Comparison of ENCODE assay signal across 17 cellular contexts in the genomic region with DNA sequence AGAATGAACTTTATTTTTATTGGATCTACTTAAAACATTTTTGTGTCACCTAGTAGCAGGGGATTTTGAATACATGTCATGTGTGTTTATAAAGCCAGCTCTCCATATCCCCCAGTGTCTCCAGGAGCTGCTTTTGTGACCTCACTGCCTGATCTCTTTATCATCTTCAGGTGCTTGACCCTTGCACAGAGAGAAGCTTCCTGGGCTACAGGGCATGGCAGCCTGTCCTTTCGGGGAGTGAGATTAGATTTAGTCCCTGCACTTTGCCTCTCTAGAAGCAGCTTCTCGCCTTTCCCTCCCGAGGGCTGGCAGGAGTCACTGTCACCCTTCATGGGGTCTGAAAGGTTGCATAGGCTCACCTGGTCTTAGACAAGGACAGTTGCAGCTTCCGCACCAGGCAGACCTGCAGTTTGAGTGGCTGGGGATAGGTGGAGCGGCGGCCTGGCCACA. TPM values are rescaled to one million over a fixed set of nuclear protein-coding genes. Genes with fewer than 3 reads are reported as not detected.
DNase-seq lines count a peak whose midpoint lies in the region; ATAC-seq, FAIRE-seq and TF ChIP-seq lines count a peak whose summit lies in the region.
"Had no signal": no experiment of that assay in that cellular context is flagged by ENCODE, and none has a peak within 500 bp of the region (broad histone marks: within the 10 kb centered on the region; RNA-seq: fewer than 3 reads in every experiment).

No MANE protein-coding gene starts in this region.

- peak overlapping the region; percentile 34 for H3K4me2 ChIP-seq in HepG2 (ENCODE audit: low read depth, low read length)
- H3K4me2 ChIP-seq in mesenchymal stem cell (ENCODE audit: low read length, poor library complexity, severe bottlenecking) = no peak overlapping the region

- TF ChIP-seq POLR2A in HepG2 (IDR thresholded peaks at IDR 0.05; ENCODE audit: insufficient read depth in 1 of 2, low read depth in 2 of 2, low read length in 2 of 2) (0 out of 4 replicates have a peak, but pooled peaks of 1 of the 2 experiments have one; percentile 25), right lobe of liver (IDR thresholded peaks at IDR 0.05) (no peak), upper lobe of left lung (IDR thresholded peaks at IDR 0.05) (no peak)

- POLR2A ChIA-PET in HepG2 (lab: Yijun Ruan, JAX) = interaction anchor here (0.7 to 2.2 kb wide), 19 partner anchors 11 to 463 kb away, joined by 3 to 40 read pairs (median 5); a partner anchor contains a TSS

- no peak overlapping the region for H3K9ac ChIP-seq in HepG2 (ENCODE audit: insufficient read depth, low read depth, low read length)
- no peak overlapping the region for H3K9ac ChIP-seq in mesenchymal stem cell (ENCODE audit: low read length)

- peaks cover 26% of the 10 kb centered on the region for H4K20me1 ChIP-seq in HepG2 (ENCODE audit: insufficient read depth, low read length)

- H2AFZ ChIP-seq in HepG2 (ENCODE audit: low read length) (no peak overlapping the region), mesenchymal stem cell (ENCODE audit: low read depth, low read length) (no peak overlapping the region)

- peak overlapping the region; percentile 10 for H3K27ac Mint-ChIP-seq in activated naive CD8-positive, alpha-beta T cell treated with anti-CD3 and anti-CD28 coated beads for 36 hours

- H3K27me3 Mint-ChIP-seq in activated naive CD8-positive, alpha-beta T cell treated with anti-CD3 and anti-CD28 coated beads for 36 hours = no peaks in the 10 kb centered on the region

- H2BK12ac ChIP-seq in mesenchymal stem cell (ENCODE audit: low read length in 2 of 2) = peak overlapping the region in 1 of 2 experiments; percentile 51

- DNase-seq in HepG2 (ENCODE audit: low spot score) = no peak
- DNase-seq in right lobe of liver = no peak
- DNase-seq in activated naive CD8-positive, alpha-beta T cell treated with anti-CD3 and anti-CD28 coated beads for 36 hours = no peak
- DNase-seq in mesenchymal stem cell = no peak
- no peak for DNase-seq in upper lobe of left lung
- no peak for DNase-seq in NCI-H1417 treated with DMSO at 0.1 percent for 48 hours (lab: John Stamatoyannopoulos, UW)
- no peak for DNase-seq in AG20443 (ENCODE audit: low spot score)
- DNase-seq in cerebellum (ENCODE audit: low spot score) = no peak
- DNase-seq: activated CD4-positive, CD25-positive, alpha-beta regulatory T cell treated with anti-CD3 and anti-CD28 coated beads, Interleukin-2, amount 50 U/mL, for 72 hours; AML-193; Calu3; MV-4-11; NCI-H2029 treated with DMSO at 0.1 percent for 48 hours; ovary; stimulated activated CD4-positive, alpha-beta T cell treated with anti-CD3 and anti-CD28 coated beads, Interleukin-4, amount 100 ng/mL, for 24 hours; testis had no signal

- H3K4me1 Mint-ChIP-seq in activated naive CD8-positive, alpha-beta T cell treated with anti-CD3 and anti-CD28 coated beads for 36 hours = peaks cover 22% of the 10 kb centered on the region

- intact Hi-C loops in HepG2 (cut with micrococcal nuclease; ENCODE audit: unreplicated experiment) (loop anchor here (1.0 to 5.0 kb wide), 4 partner anchors 22 to 169 kb away; a partner anchor contains a TSS), right lobe of liver (cut with DNase I) (loop anchor here (5.0 to 10.0 kb wide), 4 partner anchors 54 to 136 kb away; a partner anchor contains a TSS)

- H3K4ac ChIP-seq in mesenchymal stem cell (ENCODE audit: low read depth in 1 of 2, low read length in 2 of 2) = peak overlapping the region in 1 of 2 experiments; percentile 52

- no peak overlapping the region for H2BK5ac ChIP-seq in mesenchymal stem cell (ENCODE audit: low read depth, low read length, poor library complexity, severe bottlenecking)

- 1% methylated on average over 5 of the region's 6 CpGs for WGBS in HepG2 (ENCODE audit: low lambda C conversion rate)
- 0% methylated on average over 1 of the region's 6 CpGs for WGBS in right lobe of liver (ENCODE audit: insufficient coverage, low coverage, low lambda C conversion rate, missing lambda C conversion rate)
- 74% methylated on average over 3 of the region's 6 CpGs for WGBS in mesenchymal stem cell
- WGBS in upper lobe of left lung, 2 donors = 88 to 89% methylated on average over 6 of the region's 6 CpGs

- H4K91ac ChIP-seq in mesenchymal stem cell (ENCODE audit: low read length) = peak overlapping the region; percentile 31

- H4K8ac ChIP-seq in mesenchymal stem cell (ENCODE audit: low read length) = peak overlapping the region; percentile 65

- H3K27ac ChIP-seq in HepG2 (ENCODE audit: extremely low read length, insufficient read depth, low read length) (peak overlapping the region; percentile 27), right lobe of liver (peak overlapping the region in 1 of 3 donors; percentile 7), mesenchymal stem cell (ENCODE audit: low read length, poor library complexity, severe bottlenecking) (peak overlapping the region; percentile 8), upper lobe of left lung (peak overlapping the region; percentile 43 to 95 (median 63))
- H3K27ac ChIP-seq: ovary, testis had no signal

- TF ChIP-seq RAD21 in HepG2 (CRISPR knock-in tag; IDR thresholded peaks at IDR 0.05) = no peak

- in situ Hi-C loops in HepG2 (cut with HindIII; ENCODE audit: extremely low pct_ligation_motif_present, low pct_unique_long_range_greater_than_20kb) = loop anchor here (5.0 kb wide), 2 partner anchors 59 to 129 kb away; a partner anchor contains a TSS

- peak overlapping the region; percentile 41 for H2AK5ac ChIP-seq in mesenchymal stem cell (ENCODE audit: low read length, severe bottlenecking)

- TF ChIP-seq EP300 in HepG2 (IDR thresholded peaks at IDR 0.05; ENCODE audit: low read depth in 2 of 2, low read length in 2 of 2) (no peak), HepG2 (CRISPR knock-in tag; IDR thresholded peaks at IDR 0.05; ENCODE audit: borderline replicate concordance) (no peak), upper lobe of left lung (IDR thresholded peaks at IDR 0.05) (no peak)

- H3K36me3 Mint-ChIP-seq in activated naive CD8-positive, alpha-beta T cell treated with anti-CD3 and anti-CD28 coated beads for 36 hours = peaks cover 17% of the 10 kb centered on the region

- peak overlapping the region; percentile 69 for H2BK120ac ChIP-seq in mesenchymal stem cell (ENCODE audit: low read depth, low read length)

- BruUV-seq in HepG2 (replicated peaks; lab: Mats Ljungman, UMichigan) = no TSS peak

- H3K79me1 ChIP-seq in mesenchymal stem cell (replicated peaks; ENCODE audit: low read length, poor library complexity, severe bottlenecking) = peaks cover 37% of the 10 kb centered on the region

- peak overlapping the region in 1 of 2 experiments; percentile 49 for H3K14ac ChIP-seq in mesenchymal stem cell (ENCODE audit: low read length in 2 of 2)

- H3K9me3 ChIP-seq in HepG2 (ENCODE audit: low read length) (no peaks in the 10 kb centered on the region), right lobe of liver (no peaks in the 10 kb centered on the region), mesenchymal stem cell (ENCODE audit: control insufficient read depth, low read length) (no peaks in the 10 kb centered on the region), upper lobe of left lung (no peaks in the 10 kb centered on the region)
- H3K9me3 ChIP-seq: ovary, testis had no signal

- H3K4me3 Mint-ChIP-seq in activated naive CD8-positive, alpha-beta T cell treated with anti-CD3 and anti-CD28 coated beads for 36 hours = no peak overlapping the region

- CTCF ChIA-PET in HepG2 (lab: Yijun Ruan, JAX; ENCODE audit: low intra/inter-chr PET ratio, low total read pairs) = interaction anchor here (0.8 to 2.7 kb wide), 5 partner anchors 9 to 170 kb away, joined by 5 to 59 read pairs (median 12); a partner anchor contains a TSS

- H3K4me1 ChIP-seq in HepG2 (ENCODE audit: insufficient read depth, low read length) = peaks cover 29% of the 10 kb centered on the region
- H3K4me1 ChIP-seq in right lobe of liver = peaks cover 0 to 14% (median 0%) of the 10 kb centered on the region in 4 donors
- peaks cover 40% of the 10 kb centered on the region for H3K4me1 ChIP-seq in mesenchymal stem cell (ENCODE audit: control insufficient read depth, insufficient read depth, low read depth, low read length)
- H3K4me1 ChIP-seq in upper lobe of left lung = peaks cover 65 to 90% (median 85%) of the 10 kb centered on the region in 4 donors

- H3K4me3 ChIP-seq in HepG2 (replicated peaks in 1 of 3; ENCODE audit: insufficient read depth in 1 of 3, low read depth in 2 of 3, low read length in 3 of 3) = peak overlapping the region in 1 of 3 experiments; percentile 17; a peak in 1 of 6 replicates
- H3K4me3 ChIP-seq in right lobe of liver = no peak overlapping the region
- no peak overlapping the region for H3K4me3 ChIP-seq in mesenchymal stem cell (ENCODE audit: insufficient read depth in 1 of 2, low read depth in 1 of 2, low read length in 2 of 2)
- no peak overlapping the region for H3K4me3 ChIP-seq in upper lobe of left lung
- H3K4me3 ChIP-seq: ovary, testis had no signal

- TF ChIP-seq CTCF in HepG2 (CRISPR knock-in tag; IDR thresholded peaks at IDR 0.05) = no peak
- TF ChIP-seq CTCF in right lobe of liver (IDR thresholded peaks at IDR 0.05) = no peak
- no peak for TF ChIP-seq CTCF in upper lobe of left lung (IDR thresholded peaks at IDR 0.05)

- H3K23ac ChIP-seq in mesenchymal stem cell (ENCODE audit: low read length in 2 of 2) = no peak overlapping the region

- H3K18ac ChIP-seq in mesenchymal stem cell (ENCODE audit: low read depth in 1 of 2, low read length in 2 of 2) = peak overlapping the region in 1 of 2 experiments; percentile 51

- no peak overlapping the region for H2BK15ac ChIP-seq in mesenchymal stem cell (ENCODE audit: low read depth, poor library complexity, severe bottlenecking)

- FAIRE-seq in HepG2 (lab: Jason Lieb, UNC) = no peak
- FAIRE-seq: bronchial epithelial cell had no signal

- H3K36me3 ChIP-seq in HepG2 (replicated peaks in 1 of 2; ENCODE audit: control insufficient read depth in 1 of 2, insufficient read depth in 2 of 2, low read length in 2 of 2) (peaks cover 30 to 58% of the 10 kb centered on the region in 2 experiments), right lobe of liver (peaks cover 3 to 23% (median 5%) of the 10 kb centered on the region in 4 donors), mesenchymal stem cell (ENCODE audit: control insufficient read depth in 1 of 2, insufficient read depth in 2 of 2, low read depth in 1 of 2, low read length in 2 of 2) (peaks cover 67 to 91% of the 10 kb centered on the region in 2 experiments), upper lobe of left lung (peaks cover 12 to 64% (median 48%) of the 10 kb centered on the region in 4 donors)
- H3K36me3 ChIP-seq: ovary had no signal

- ATAC-seq in HepG2 (no peak), right lobe of liver (no peak), upper lobe of left lung (ENCODE audit: low FRiP score in 2 of 2) (no peak)

- no peaks in the 10 kb centered on the region for H3K79me2 ChIP-seq in HepG2 (ENCODE audit: insufficient read depth, low read length)

- H3K27me3 ChIP-seq in HepG2 (ENCODE audit: control insufficient read depth in 1 of 2, insufficient read depth in 2 of 2, low read length in 2 of 2) = no peaks in the 10 kb centered on the region
- no peaks in the 10 kb centered on the region for H3K27me3 ChIP-seq in right lobe of liver
- H3K27me3 ChIP-seq in mesenchymal stem cell (ENCODE audit: control insufficient read depth in 1 of 2, insufficient read depth in 1 of 2, low read length in 2 of 2) = no peaks in the 10 kb centered on the region
- no peaks in the 10 kb centered on the region for H3K27me3 ChIP-seq in upper lobe of left lung
- H3K27me3 ChIP-seq: ovary, testis had no signal

- H3K9me3 Mint-ChIP-seq in activated naive CD8-positive, alpha-beta T cell treated with anti-CD3 and anti-CD28 coated beads for 36 hours = no peaks in the 10 kb centered on the region

RNA-seq across cellular contexts. Expression of a gene that starts 42.7 kb away (rescaled TPM):
- total RNA-seq in HepG2 (2016; rRNA removed; fragmentation: Illumina TruSeq; extraction: Trizol) = 18.8 and 25.9 TPM in 2 replicates
- total RNA-seq in HepG2 (2016; cell fraction: cytosol; rRNA removed; fragmentation: Illumina TruSeq; extraction: Trizol; ENCODE audit: low read depth) = 10.8 and 10.9 TPM in 2 replicates
- 14.8 and 27.5 TPM in 2 replicates for total RNA-seq in HepG2 (2016; cell fraction: insoluble cytoplasmic fraction; rRNA removed; fragmentation: Illumina TruSeq; extraction: Trizol)
- 11.3 and 11.9 TPM in 2 replicates for total RNA-seq in HepG2 (2016; cell fraction: membrane; rRNA removed; fragmentation: Illumina TruSeq; extraction: Trizol)
- 27.4 and 30.7 TPM in 2 replicates for total RNA-seq in HepG2 (2016; cell fraction: nucleus; rRNA removed; fragmentation: Illumina TruSeq; extraction: Trizol)
- polyA plus RNA-seq in HepG2 (2011; rRNA removed) = 31.5 and 42.3 TPM in 2 replicates
- polyA plus RNA-seq in HepG2 (2011; cell fraction: cytosol; rRNA removed) = 30.6 and 33.0 TPM in 2 replicates
- 151 and 153 TPM in 2 replicates for polyA plus RNA-seq in HepG2 (2011; cell fraction: nucleus; rRNA removed)
- polyA plus RNA-seq in HepG2 (2012) = 18.3 and 27.7 TPM in 2 replicates
- 2.9 and 3.9 TPM in 2 replicates for polyA plus RNA-seq in HepG2 (2016; cell fraction: cytosol; fragmentation: Illumina TruSeq; extraction: Trizol; ENCODE audit: low read depth)
- polyA plus RNA-seq in HepG2 (2016; cell fraction: insoluble cytoplasmic fraction; fragmentation: Illumina TruSeq; extraction: Trizol; ENCODE audit: low read depth) = 12.8 and 16.5 TPM in 2 replicates
- 6.1 and 6.7 TPM in 2 replicates for polyA plus RNA-seq in HepG2 (2016; cell fraction: membrane; fragmentation: Illumina TruSeq; extraction: Trizol; ENCODE audit: low read depth)
- polyA plus RNA-seq in HepG2 (2016; cell fraction: nucleus; fragmentation: Illumina TruSeq; extraction: Trizol; ENCODE audit: insufficient read depth, low read depth) = 50.4 and 56.8 TPM in 2 replicates
- 49.2 and 54.3 TPM in 2 replicates for polyA minus RNA-seq in HepG2 (2011; rRNA and poly(A)+ RNA removed; ENCODE audit: low replicate concordance)
- 13.6 and 15.2 TPM in 2 replicates for polyA minus RNA-seq in HepG2 (2011; cell fraction: cytosol; rRNA and poly(A)+ RNA removed)
- polyA minus RNA-seq in HepG2 (2011; cell fraction: nucleus; rRNA and poly(A)+ RNA removed) = 58.3 and 63.7 TPM in 2 replicates
- total RNA-seq in right lobe of liver = 10 to 100 TPM in 5 of 6 experiments, 1 to 10 TPM in 1; 8.8 to 17.5 (median 13.4) TPM
- total RNA-seq in activated naive CD8-positive, alpha-beta T cell treated with anti-CD3 and anti-CD28 coated beads for 36 hours = 10 to 100 TPM; 39.1 to 43.7 TPM
- 21.8 TPM for polyA plus RNA-seq in mesenchymal stem cell (2013, experiment 1 of 2)
- polyA plus RNA-seq in mesenchymal stem cell (2013, experiment 2 of 2) = 22.1 TPM
- 100 to 1,000 TPM in 2 of 6 donors, 10 to 100 TPM in 4; 79.2 to 348 (median 92.3) TPM for total RNA-seq in upper lobe of left lung
- total RNA-seq in cerebellum = 41.8 TPM
